ENCODE assay signal across 28 cellular contexts in the genomic region with DNA sequence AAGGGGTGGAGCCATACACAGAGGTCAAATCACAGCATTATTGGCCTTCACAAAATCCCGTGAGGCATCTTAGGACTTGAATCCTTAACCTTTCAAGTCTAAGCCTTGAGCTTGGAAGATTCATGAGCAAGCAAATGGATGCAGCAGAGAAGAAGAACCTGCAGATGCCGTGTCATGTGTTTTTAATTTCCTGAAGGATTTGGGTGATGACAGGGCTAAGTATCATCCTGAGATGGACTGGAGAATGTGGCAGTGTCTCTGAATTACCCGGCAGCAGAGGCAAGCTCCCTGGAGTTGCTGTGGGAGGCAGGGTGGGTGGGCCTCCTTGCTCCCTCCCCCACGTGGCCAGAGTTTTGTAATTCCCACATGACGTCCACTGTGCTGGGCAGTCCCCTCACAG. TPM values are rescaled to one million over a fixed set of nuclear protein-coding genes. Genes with fewer than 3 reads are reported as not detected.
"Had no signal": no experiment of that assay in that cellular context is flagged by ENCODE, and none has a peak within 500 bp of the region (broad histone marks: within the 10 kb centered on the region; RNA-seq: fewer than 3 reads in every experiment).

No MANE protein-coding gene starts in this region.

- DNase-seq: activated CD4-positive, alpha-beta T cell treated with anti-CD3 and anti-CD28 coated beads, Interleukin-2, amount 10 ng/mL, durations not matched to agents 24 days and 14 days; activated CD4-positive, alpha-beta T cell treated with anti-CD3 and anti-CD28 coated beads, Interleukin-2, amount 50 U/mL, for 4 hours; activated CD8-positive, alpha-beta T cell treated with anti-CD3 and anti-CD28 coated beads for 36 hours; activated effector memory CD4-positive, alpha-beta T cell treated with anti-CD3 and anti-CD28 coated beads, Interleukin-2, amount 50 U/mL, for 16 hours; activated naive CD4-positive, alpha-beta T cell; activated naive CD4-positive, alpha-beta T cell treated with anti-CD3 and anti-CD28 coated beads, Interleukin-2, amount 50 U/mL, for 16 hours; activated naive CD8-positive, alpha-beta T cell treated with anti-CD3 and anti-CD28 coated beads for 36 hours; activated T-cell treated with anti-CD3 and anti-CD28 coated beads, Interleukin-2, amount 50 U/mL, for 1 hour; activated T-cell treated with anti-CD3 and anti-CD28 coated beads, Interleukin-2, amount 50 U/mL, for 72 hours; amniotic stem cell; aorta; brain microvascular endothelial cell; MM.1S; MV-4-11; NCI-H1092; NCI-H1436 treated with DMSO at 0.1 percent for 48 hours; NCI-H1694 treated with DMSO at 0.1 percent for 48 hours; NCI-H2029; NCI-H345; NCI-H524 treated with DMSO at 0.1 percent for 48 hours; SHP77; SJCRH30 had no signal

- H3K27ac ChIP-seq: brain microvascular endothelial cell, cardiac muscle cell, SJCRH30 had no signal

- H3K36me3 Mint-ChIP-seq: activated naive CD8-positive, alpha-beta T cell treated with anti-CD3 and anti-CD28 coated beads for 36 hours had no signal

- H3K27ac Mint-ChIP-seq: activated CD4-positive, alpha-beta T cell treated with anti-CD3 and anti-CD28 coated beads, Interleukin-2, amount 10 ng/mL, durations not matched to agents 24 days and 14 days; activated CD8-positive, alpha-beta T cell treated with anti-CD3 and anti-CD28 coated beads for 36 hours; activated naive CD8-positive, alpha-beta T cell treated with anti-CD3 and anti-CD28 coated beads for 36 hours; activated T-cell treated with anti-CD3 and anti-CD28 coated beads, Interleukin-2, amount 50 U/mL, for 72 hours; activated T-helper 17 cell treated with anti-CD3 and anti-CD28 coated beads, Interleukin-2, amount 50 U/mL, for 72 hours; T-helper 1 cell treated with Interleukin-12 subunit alpha and Interleukin-12 subunit beta and Interleukin-4 antibody, amounts not matched to agents 30 μg/mL and 1 μg/mL, for 36 hours; T-helper 2 cell treated with Interferon-gamma antibody and Interleukin-4, amounts not matched to agents 5 μg/mL and 100 μg/mL, for 36 hours had no signal

- H3K9me3 ChIP-seq: SJCRH30 had no signal

- H3K4me3 ChIP-seq: cardiac muscle cell, SJCRH30 had no signal

- H3K9me3 Mint-ChIP-seq: activated CD4-positive, alpha-beta T cell treated with anti-CD3 and anti-CD28 coated beads, Interleukin-2, amount 10 ng/mL, durations not matched to agents 24 days and 14 days; activated T-cell treated with anti-CD3 and anti-CD28 coated beads, Interleukin-2, amount 50 U/mL, for 72 hours; T-helper 1 cell treated with Interleukin-12 subunit alpha and Interleukin-12 subunit beta and Interleukin-4 antibody, amounts not matched to agents 30 μg/mL and 1 μg/mL, for 36 hours; T-helper 2 cell treated with Interferon-gamma antibody and Interleukin-4, amounts not matched to agents 5 μg/mL and 100 μg/mL, for 36 hours had no signal

- FAIRE-seq: TTC549 had no signal

- H3K4me1 Mint-ChIP-seq: activated CD4-positive, alpha-beta T cell treated with anti-CD3 and anti-CD28 coated beads, Interleukin-2, amount 10 ng/mL, durations not matched to agents 24 days and 14 days; activated T-helper 17 cell treated with anti-CD3 and anti-CD28 coated beads, Interleukin-2, amount 50 U/mL, for 72 hours had no signal

- H3K36me3 ChIP-seq: brain microvascular endothelial cell, cardiac muscle cell, SJCRH30 had no signal

- ATAC-seq: activated CD8-positive, alpha-beta T cell treated with anti-CD3 and anti-CD28 coated beads for 36 hours; activated T-cell treated with anti-CD3 and anti-CD28 coated beads, Interleukin-2, amount 50 U/mL, for 72 hours; activated T-helper 17 cell treated with anti-CD3 and anti-CD28 coated beads, Interleukin-2, amount 50 U/mL, for 72 hours; Panc1 had no signal

- H3K4me3 Mint-ChIP-seq: activated CD4-positive, alpha-beta T cell treated with anti-CD3 and anti-CD28 coated beads, Interleukin-2, amount 10 ng/mL, durations not matched to agents 24 days and 14 days; activated CD8-positive, alpha-beta T cell treated with anti-CD3 and anti-CD28 coated beads for 36 hours; activated naive CD8-positive, alpha-beta T cell treated with anti-CD3 and anti-CD28 coated beads for 36 hours; activated T-cell treated with anti-CD3 and anti-CD28 coated beads, Interleukin-2, amount 50 U/mL, for 72 hours; activated T-helper 17 cell treated with anti-CD3 and anti-CD28 coated beads, Interleukin-2, amount 50 U/mL, for 72 hours; T-helper 1 cell treated with Interleukin-12 subunit alpha and Interleukin-12 subunit beta and Interleukin-4 antibody, amounts not matched to agents 30 μg/mL and 1 μg/mL, for 36 hours; T-helper 2 cell treated with Interferon-gamma antibody and Interleukin-4, amounts not matched to agents 5 μg/mL and 100 μg/mL, for 36 hours had no signal

RNA-seq across cellular contexts. Expression of a gene that starts 58.9 kb away (rescaled TPM):
- polyA plus RNA-seq: aorta had no signal
